In genomic region chr17:7583253-7584109, GRCh38 we compare ENCODE assay signal across 1 cellular context.
A peak's percentile ranks its signal among the peaks of the same experiment; 100 is the strongest.
TF ChIP-seq lines count a peak whose summit lies in the region.

Gene MPDU1 (plus strand): TSS chr17:7583852. CDS start chr17:7583863, 11 bp downstream.

TF ChIP-seq in HEK293, 187 proteins besides CTCF, POLR2A, EP300 and RAD21 (continued from another document):
- TF ChIP-seq, protein P1, sequence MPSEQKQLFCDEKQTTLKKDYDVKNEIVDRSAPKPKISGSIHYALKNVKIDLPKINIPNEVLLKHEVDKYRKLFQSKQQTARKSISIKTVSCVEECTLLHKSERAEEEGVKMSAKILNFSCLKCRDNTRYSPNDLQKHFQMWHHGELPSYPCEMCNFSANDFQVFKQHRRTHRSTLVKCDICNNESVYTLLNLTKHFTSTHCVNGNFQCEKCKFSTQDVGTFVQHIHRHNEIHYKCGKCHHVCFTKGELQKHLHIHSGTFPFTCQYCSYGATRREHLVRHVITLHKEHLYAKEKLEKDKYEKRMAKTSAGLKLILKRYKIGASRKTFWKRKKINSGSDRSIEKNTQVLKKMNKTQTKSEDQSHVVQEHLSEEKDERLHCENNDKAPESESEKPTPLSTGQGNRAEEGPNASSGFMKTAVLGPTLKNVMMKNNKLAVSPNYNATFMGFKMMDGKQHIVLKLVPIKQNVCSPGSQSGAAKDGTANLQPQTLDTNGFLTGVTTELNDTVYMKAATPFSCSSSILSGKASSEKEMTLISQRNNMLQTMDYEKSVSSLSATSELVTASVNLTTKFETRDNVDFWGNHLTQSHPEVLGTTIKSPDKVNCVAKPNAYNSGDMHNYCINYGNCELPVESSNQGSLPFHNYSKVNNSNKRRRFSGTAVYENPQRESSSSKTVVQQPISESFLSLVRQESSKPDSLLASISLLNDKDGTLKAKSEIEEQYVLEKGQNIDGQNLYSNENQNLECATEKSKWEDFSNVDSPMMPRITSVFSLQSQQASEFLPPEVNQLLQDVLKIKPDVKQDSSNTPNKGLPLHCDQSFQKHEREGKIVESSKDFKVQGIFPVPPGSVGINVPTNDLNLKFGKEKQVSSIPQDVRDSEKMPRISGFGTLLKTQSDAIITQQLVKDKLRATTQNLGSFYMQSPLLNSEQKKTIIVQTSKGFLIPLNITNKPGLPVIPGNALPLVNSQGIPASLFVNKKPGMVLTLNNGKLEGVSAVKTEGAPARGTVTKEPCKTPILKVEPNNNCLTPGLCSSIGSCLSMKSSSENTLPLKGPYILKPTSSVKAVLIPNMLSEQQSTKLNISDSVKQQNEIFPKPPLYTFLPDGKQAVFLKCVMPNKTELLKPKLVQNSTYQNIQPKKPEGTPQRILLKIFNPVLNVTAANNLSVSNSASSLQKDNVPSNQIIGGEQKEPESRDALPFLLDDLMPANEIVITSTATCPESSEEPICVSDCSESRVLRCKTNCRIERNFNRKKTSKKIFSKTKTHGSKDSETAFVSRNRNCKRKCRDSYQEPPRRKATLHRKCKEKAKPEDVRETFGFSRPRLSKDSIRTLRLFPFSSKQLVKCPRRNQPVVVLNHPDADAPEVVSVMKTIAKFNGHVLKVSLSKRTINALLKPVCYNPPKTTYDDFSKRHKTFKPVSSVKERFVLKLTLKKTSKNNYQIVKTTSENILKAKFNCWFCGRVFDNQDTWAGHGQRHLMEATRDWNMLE (tag by site-specific recombination; conservative IDR thresholded peaks at IDR 0.05; ENCODE audit: low read depth), result peak; percentile 84
- TF ChIP-seq ZNF555 (tag by site-specific recombination; conservative IDR thresholded peaks at IDR 0.05), result no peak
- TF ChIP-seq WT1 (tag by site-specific recombination; IDR thresholded peaks at IDR 0.05), result no peak
- peak; percentile 13; the same call in 1 of the 2 replicates for TF ChIP-seq FEZF1 (tag by site-specific recombination; IDR thresholded peaks at IDR 0.05)
- no peak; the same call in 1 of the 2 replicates for TF ChIP-seq ZNF133 (tag by site-specific recombination; IDR thresholded peaks at IDR 0.05)
- peak; percentile 91 for TF ChIP-seq SP3 (tag by site-specific recombination; IDR thresholded peaks at IDR 0.05)
- peak; percentile 87 for TF ChIP-seq ZNF341 (tag by site-specific recombination; IDR thresholded peaks at IDR 0.05; ENCODE audit: low read depth)
